19 cellular contexts compared by ENCODE assay signal in genomic region chr11:45272701-45273100, GRCh38. TPM values are rescaled to one million over a fixed set of nuclear protein-coding genes. Genes with fewer than 3 reads are reported as not detected.
DNase-seq lines count a peak whose midpoint lies in the region; TF ChIP-seq lines count a peak whose summit lies in the region.
"Had no signal": no experiment of that assay in that cellular context is flagged by ENCODE, and none has a peak within 500 bp of the region (broad histone marks: within the 10 kb centered on the region; RNA-seq: fewer than 3 reads in every experiment).

No MANE protein-coding gene starts in this region.

- H3K9me3 ChIP-seq in WERI-Rb-1 (ENCODE audit: severe bottlenecking), result no peaks in the 10 kb centered on the region
- H3K9me3 ChIP-seq: SJSA1, testis had no signal

- no peak for TF ChIP-seq CTCF in WERI-Rb-1 (IDR thresholded peaks at IDR 0.05; ENCODE audit: low read depth, low read length)

- H3K4me3 ChIP-seq in WERI-Rb-1 (ENCODE audit: low read depth, low read length), result no peak overlapping the region
- H3K4me3 ChIP-seq: GM23248, SJSA1, testis had no signal

- no peaks in the 10 kb centered on the region for H3K36me3 ChIP-seq in WERI-Rb-1
- H3K36me3 ChIP-seq: SJSA1 had no signal

- no peaks in the 10 kb centered on the region for H3K27me3 ChIP-seq in WERI-Rb-1 (ENCODE audit: insufficient read depth, low read depth, severe bottlenecking)
- H3K27me3 ChIP-seq: testis had no signal

- no peak overlapping the region for H3K27ac ChIP-seq in WERI-Rb-1
- H3K27ac ChIP-seq: GM23248, SJSA1, testis had no signal

- DNase-seq in NCI-H2107 treated with DMSO at 0.1 percent for 48 hours (lab: John Stamatoyannopoulos, UW; ENCODE audit: unreplicated experiment) (peak; percentile 16), NCI-H2107 (lab: John Stamatoyannopoulos, UW) (no peak), NCI-H2196 treated with DMSO at 0.1 percent for 48 hours (lab: John Stamatoyannopoulos, UW; ENCODE audit: unreplicated experiment) (peak; percentile 71), dermis blood vessel endothelial cell (peak; percentile 58), WERI-Rb-1 (no peak), amniotic stem cell (lab: John Stamatoyannopoulos, UW) (no peak), ecto neural progenitor cell (ENCODE audit: low spot score) (no peak)
- DNase-seq in stimulated activated CD4-positive, alpha-beta T cell treated with anti-CD3 and anti-CD28 coated beads, Interleukin-2, amount 100 ng/mL, for 24 hours, result no peak
- DNase-seq: 8988T; activated CD4-positive, CD25-positive, alpha-beta regulatory T cell; activated CD8-positive, alpha-beta T cell treated with anti-CD3 and anti-CD28 coated beads, Interleukin-2, amount 10 ng/mL, durations not matched to agents 7 days and 5 days; activated T-cell treated with anti-CD3 and anti-CD28 coated beads, Interleukin-2, amount 50 U/mL, for 4 hours; cortex of kidney; GM23248; NCI-H446; stimulated activated CD4-positive, alpha-beta T cell treated with anti-CD3 and anti-CD28 coated beads, Interleukin-12 subunit alpha, Interleukin-12 subunit beta, amount 100 ng/mL, for 4 hours; testis had no signal

RNA-seq across cellular contexts. Expression of gene SYT13, which starts 13.4 kb away (rescaled TPM):
- not detected in 2 replicates for total RNA-seq in dermis blood vessel endothelial cell
- total RNA-seq: activated CD8-positive, alpha-beta T cell treated with anti-CD3 and anti-CD28 coated beads, Interleukin-2, amount 10 ng/mL, durations not matched to agents 7 days and 5 days; GM23248; OCI-LY7; SJSA1 had no signal

Comparison
In these comparisons a context has a peak if more than half of its experiments do, and no peak if none do; other contexts are left out.
1. DNase-seq: peak in NCI-H2107 treated with DMSO at 0.1 percent for 48 hours (single experiment), NCI-H2196 treated with DMSO at 0.1 percent for 48 hours (single experiment) and dermis blood vessel endothelial cell (single experiment); none in NCI-H2107 (single experiment), WERI-Rb-1 (single experiment), amniotic stem cell (single experiment), stimulated activated CD4-positive, alpha-beta T cell treated with anti-CD3 and anti-CD28 coated beads, Interleukin-2, amount 100 ng/mL, for 24 hours (0 of 2) and ecto neural progenitor cell (single experiment).